Comparison of ENCODE assay signal across 38 cellular contexts in genomic region chr7:143054621-143055020, GRCh38. TPM values are rescaled to one million over a fixed set of nuclear protein-coding genes. Genes with fewer than 3 reads are reported as not detected.
"Had no signal": no experiment of that assay in that cellular context is flagged by ENCODE, and none has a peak within 500 bp of the region (broad histone marks: within the 10 kb centered on the region; RNA-seq: fewer than 3 reads in every experiment).

No MANE protein-coding gene starts in this region.

- H3K4me3 ChIP-seq: body of pancreas, breast epithelium had no signal

- H3K9me3 ChIP-seq: body of pancreas, breast epithelium had no signal

- H3K4me3 Mint-ChIP-seq: activated B cell treated with CpG ODN at 0.5 μM for 24 hours; activated CD4-positive, alpha-beta memory T cell treated with anti-CD3 and anti-CD28 coated beads for 36 hours; activated CD4-positive, alpha-beta T cell treated with anti-CD3 and anti-CD28 coated beads, Interleukin-2, amount 10 ng/mL, durations not matched to agents 24 days and 14 days; activated CD8-positive, alpha-beta T cell treated with anti-CD3 and anti-CD28 coated beads for 36 hours; activated naive CD4-positive, alpha-beta T cell treated with anti-CD3 and anti-CD28 coated beads for 36 hours; activated naive CD8-positive, alpha-beta T cell treated with anti-CD3 and anti-CD28 coated beads for 36 hours; activated T-cell treated with anti-CD3 and anti-CD28 coated beads, Interleukin-2, amount 50 U/mL, for 4 hours; activated T-cell treated with anti-CD3 and anti-CD28 coated beads, Interleukin-2, amount 50 U/mL, for 72 hours; activated T-helper 1 cell treated with anti-CD3 and anti-CD28 coated beads, Interleukin-12 subunit alpha, Interleukin-12 subunit beta, Interleukin-2, Interleukin-4 antibody, amounts not matched to agents 30 ng/mL and 10 ng/mL and 1 ng/mL, durations not matched to agents 14 hours and 24 hours and 36 hours; activated T-helper 17 cell treated with anti-CD3 and anti-CD28 coated beads, Interleukin-2, amount 50 U/mL, for 72 hours; T-helper 1 cell treated with Interleukin-12 subunit alpha and Interleukin-12 subunit beta and Interleukin-4 antibody, amounts not matched to agents 30 μg/mL and 1 μg/mL, for 36 hours; T-helper 2 cell treated with Interferon-gamma antibody and Interleukin-4, amounts not matched to agents 5 μg/mL and 100 μg/mL, for 36 hours had no signal

- H3K27me3 Mint-ChIP-seq: activated B cell treated with CpG ODN at 0.5 μM for 24 hours; activated naive CD8-positive, alpha-beta T cell treated with anti-CD3 and anti-CD28 coated beads for 36 hours had no signal

- H3K27ac Mint-ChIP-seq: activated B cell treated with CpG ODN at 0.5 μM for 24 hours; activated CD4-positive, alpha-beta memory T cell treated with anti-CD3 and anti-CD28 coated beads for 36 hours; activated CD4-positive, alpha-beta T cell treated with anti-CD3 and anti-CD28 coated beads, Interleukin-2, amount 10 ng/mL, durations not matched to agents 24 days and 14 days; activated CD8-positive, alpha-beta T cell treated with anti-CD3 and anti-CD28 coated beads for 36 hours; activated naive CD4-positive, alpha-beta T cell treated with anti-CD3 and anti-CD28 coated beads for 36 hours; activated naive CD4-positive, alpha-beta T cell treated with anti-CD3 and anti-CD28 coated beads, Interleukin-2, amount 50 U/mL, for 72 hours; activated naive CD8-positive, alpha-beta T cell treated with anti-CD3 and anti-CD28 coated beads for 36 hours; activated T-cell treated with anti-CD3 and anti-CD28 coated beads, Interleukin-2, amount 50 U/mL, for 72 hours; activated T-helper 1 cell treated with anti-CD3 and anti-CD28 coated beads, Interleukin-12 subunit alpha, Interleukin-12 subunit beta, Interleukin-2, Interleukin-4 antibody, amounts not matched to agents 30 ng/mL and 10 ng/mL and 1 ng/mL, durations not matched to agents 14 hours and 24 hours and 36 hours; activated T-helper 17 cell treated with anti-CD3 and anti-CD28 coated beads, Interleukin-2, amount 50 U/mL, for 72 hours; T-helper 1 cell treated with Interleukin-12 subunit alpha and Interleukin-12 subunit beta and Interleukin-4 antibody, amounts not matched to agents 30 μg/mL and 1 μg/mL, for 36 hours; T-helper 2 cell treated with Interferon-gamma antibody and Interleukin-4, amounts not matched to agents 5 μg/mL and 100 μg/mL, for 36 hours had no signal

- H3K36me3 ChIP-seq: brain microvascular endothelial cell, breast epithelium had no signal

- H3K36me3 Mint-ChIP-seq: activated CD4-positive, alpha-beta memory T cell treated with anti-CD3 and anti-CD28 coated beads for 36 hours; activated naive CD4-positive, alpha-beta T cell treated with anti-CD3 and anti-CD28 coated beads, Interleukin-2, amount 50 U/mL, for 72 hours; activated naive CD8-positive, alpha-beta T cell treated with anti-CD3 and anti-CD28 coated beads for 36 hours had no signal

- H3K27ac ChIP-seq: body of pancreas, brain microvascular endothelial cell, breast epithelium, VCaP had no signal

- H3K4me1 ChIP-seq: body of pancreas, breast epithelium had no signal

- H3K27me3 ChIP-seq: body of pancreas, brain microvascular endothelial cell, breast epithelium had no signal

- DNase-seq: activated B cell treated with CpG ODN at 0.5 μM for 24 hours; activated CD4-positive, alpha-beta memory T cell treated with anti-CD3 and anti-CD28 coated beads for 36 hours; activated CD4-positive, alpha-beta T cell treated with anti-CD3 and anti-CD28 coated beads for 4 hours; activated CD4-positive, alpha-beta T cell treated with anti-CD3 and anti-CD28 coated beads, Interleukin-2, amount 10 ng/mL, durations not matched to agents 24 days and 14 days; activated CD4-positive, alpha-beta T cell treated with anti-CD3 and anti-CD28 coated beads, Interleukin-2, amount 50 U/mL, for 1 hour; activated CD4-positive, alpha-beta T cell treated with anti-CD3 and anti-CD28 coated beads, Interleukin-2, amount 50 U/mL, for 4 hours; activated CD4-positive, CD25-positive, alpha-beta regulatory T cell treated with anti-CD3 and anti-CD28 coated beads, Interleukin-2, amount 50 U/mL, for 72 hours; activated CD8-positive, alpha-beta memory T cell treated with anti-CD3 and anti-CD28 coated beads, Interleukin-2, amount 50 U/mL, for 4 hours; activated CD8-positive, alpha-beta T cell treated with anti-CD3 and anti-CD28 coated beads for 36 hours; activated effector memory CD4-positive, alpha-beta T cell treated with anti-CD3 and anti-CD28 coated beads, Interleukin-2, amount 50 U/mL, for 16 hours; activated gamma-delta T cell treated with Interleukin-2 at 50 U/mL for 16 hours; activated naive CD4-positive, alpha-beta T cell; activated naive CD4-positive, alpha-beta T cell treated with anti-CD3 and anti-CD28 coated beads for 36 hours; activated naive CD4-positive, alpha-beta T cell treated with anti-CD3 and anti-CD28 coated beads, Interleukin-2, amount 50 U/mL, for 16 hours; activated naive CD8-positive, alpha-beta T cell treated with anti-CD3 and anti-CD28 coated beads for 36 hours; activated T-cell treated with anti-CD3 and anti-CD28 coated beads for 4 hours; activated T-cell treated with anti-CD3 and anti-CD28 coated beads, Interleukin-2, amount 50 U/mL, for 1 hour; activated T-cell treated with anti-CD3 and anti-CD28 coated beads, Interleukin-2, amount 50 U/mL, for 4 hours; activated T-cell treated with anti-CD3 and anti-CD28 coated beads, Interleukin-2, amount 50 U/mL, for 72 hours; amygdala; anterior cingulate cortex; body of pancreas; brain microvascular endothelial cell; central memory CD4-positive, alpha-beta T cell; SW 1271; T-helper 1 cell; T-helper 2 cell; T-helper 9 cell had no signal

- H3K4me1 Mint-ChIP-seq: activated CD4-positive, alpha-beta T cell treated with anti-CD3 and anti-CD28 coated beads, Interleukin-2, amount 10 ng/mL, durations not matched to agents 24 days and 14 days; activated naive CD8-positive, alpha-beta T cell treated with anti-CD3 and anti-CD28 coated beads for 36 hours; activated T-helper 17 cell treated with anti-CD3 and anti-CD28 coated beads, Interleukin-2, amount 50 U/mL, for 72 hours had no signal

- H3K9me3 Mint-ChIP-seq: activated B cell treated with CpG ODN at 0.5 μM for 24 hours; activated CD4-positive, alpha-beta memory T cell treated with anti-CD3 and anti-CD28 coated beads for 36 hours; activated CD8-positive, alpha-beta T cell treated with anti-CD3 and anti-CD28 coated beads for 36 hours; activated naive CD4-positive, alpha-beta T cell treated with anti-CD3 and anti-CD28 coated beads for 36 hours; activated naive CD4-positive, alpha-beta T cell treated with anti-CD3 and anti-CD28 coated beads, Interleukin-2, amount 50 U/mL, for 72 hours; activated naive CD8-positive, alpha-beta T cell treated with anti-CD3 and anti-CD28 coated beads for 36 hours; activated T-cell treated with anti-CD3 and anti-CD28 coated beads, Interleukin-2, amount 50 U/mL, for 4 hours; activated T-cell treated with anti-CD3 and anti-CD28 coated beads, Interleukin-2, amount 50 U/mL, for 72 hours; activated T-helper 1 cell treated with anti-CD3 and anti-CD28 coated beads, Interleukin-12 subunit alpha, Interleukin-12 subunit beta, Interleukin-2, Interleukin-4 antibody, amounts not matched to agents 30 ng/mL and 10 ng/mL and 1 ng/mL, durations not matched to agents 14 hours and 24 hours and 36 hours; activated T-helper 17 cell treated with anti-CD3 and anti-CD28 coated beads, Interleukin-2, amount 50 U/mL, for 72 hours; T-helper 1 cell treated with Interleukin-12 subunit alpha and Interleukin-12 subunit beta and Interleukin-4 antibody, amounts not matched to agents 30 μg/mL and 1 μg/mL, for 36 hours; T-helper 2 cell treated with Interferon-gamma antibody and Interleukin-4, amounts not matched to agents 5 μg/mL and 100 μg/mL, for 36 hours had no signal

- ATAC-seq: activated CD8-positive, alpha-beta T cell treated with anti-CD3 and anti-CD28 coated beads for 36 hours; activated naive CD4-positive, alpha-beta T cell treated with anti-CD3 and anti-CD28 coated beads, Interleukin-2, amount 50 U/mL, for 72 hours; activated T-cell treated with anti-CD3 and anti-CD28 coated beads, Interleukin-2, amount 50 U/mL, for 4 hours; activated T-cell treated with anti-CD3 and anti-CD28 coated beads, Interleukin-2, amount 50 U/mL, for 72 hours; activated T-helper 17 cell treated with anti-CD3 and anti-CD28 coated beads, Interleukin-2, amount 50 U/mL, for 72 hours; body of pancreas had no signal

RNA-seq across cellular contexts. Expression of gene OR6V1, which starts 2.5 kb away (rescaled TPM):
- total RNA-seq: activated B cell treated with CpG ODN at 0.5 μM for 24 hours; activated CD4-positive, alpha-beta memory T cell treated with anti-CD3 and anti-CD28 coated beads for 36 hours; activated CD4-positive, alpha-beta T cell treated with anti-CD3 and anti-CD28 coated beads, Interleukin-2, amount 10 ng/mL, durations not matched to agents 24 days and 14 days; activated CD8-positive, alpha-beta memory T cell treated with anti-CD3 and anti-CD28 coated beads for 36 hours; activated CD8-positive, alpha-beta T cell treated with anti-CD3 and anti-CD28 coated beads for 36 hours; activated naive CD4-positive, alpha-beta T cell treated with anti-CD3 and anti-CD28 coated beads for 36 hours; activated naive CD4-positive, alpha-beta T cell treated with anti-CD3 and anti-CD28 coated beads, Interleukin-2, amount 50 U/mL, for 72 hours; activated naive CD8-positive, alpha-beta T cell treated with anti-CD3 and anti-CD28 coated beads for 36 hours; activated T-cell treated with anti-CD3 and anti-CD28 coated beads, Interleukin-2, amount 50 U/mL, for 4 hours; activated T-cell treated with anti-CD3 and anti-CD28 coated beads, Interleukin-2, amount 50 U/mL, for 72 hours; activated T-helper 1 cell treated with anti-CD3 and anti-CD28 coated beads, Interleukin-12 subunit alpha, Interleukin-12 subunit beta, Interleukin-2, Interleukin-4 antibody, amounts not matched to agents 30 ng/mL and 10 ng/mL and 1 ng/mL, durations not matched to agents 14 hours and 24 hours and 36 hours; activated T-helper 17 cell treated with anti-CD3 and anti-CD28 coated beads, Interleukin-2, amount 50 U/mL, for 72 hours; astrocyte; body of pancreas; breast epithelium; cardiac septum had no signal

RNA-seq across cellular contexts. Expression of gene OR9A2, which starts 27.7 kb away (rescaled TPM):
- total RNA-seq: activated CD4-positive, alpha-beta memory T cell treated with anti-CD3 and anti-CD28 coated beads for 36 hours; activated CD4-positive, alpha-beta T cell treated with anti-CD3 and anti-CD28 coated beads, Interleukin-2, amount 10 ng/mL, durations not matched to agents 24 days and 14 days; activated CD8-positive, alpha-beta memory T cell treated with anti-CD3 and anti-CD28 coated beads for 36 hours; activated CD8-positive, alpha-beta T cell treated with anti-CD3 and anti-CD28 coated beads for 36 hours; activated naive CD4-positive, alpha-beta T cell treated with anti-CD3 and anti-CD28 coated beads for 36 hours; activated naive CD8-positive, alpha-beta T cell treated with anti-CD3 and anti-CD28 coated beads for 36 hours; activated T-cell treated with anti-CD3 and anti-CD28 coated beads, Interleukin-2, amount 50 U/mL, for 4 hours; activated T-helper 1 cell treated with anti-CD3 and anti-CD28 coated beads, Interleukin-12 subunit alpha, Interleukin-12 subunit beta, Interleukin-2, Interleukin-4 antibody, amounts not matched to agents 30 ng/mL and 10 ng/mL and 1 ng/mL, durations not matched to agents 14 hours and 24 hours and 36 hours; astrocyte; body of pancreas; cardiac septum had no signal
